ENCODE assay signal across 13 cellular contexts in genomic region chr1:61692155-61692783, GRCh38. TPM values are rescaled to one million over a fixed set of nuclear protein-coding genes. Genes with fewer than 3 reads are reported as not detected.
A peak's percentile ranks its signal among the peaks of the same experiment; 100 is the strongest.
DNase-seq lines count a peak whose midpoint lies in the region; ATAC-seq and TF ChIP-seq lines count a peak whose summit lies in the region.
"Had no signal": no experiment of that assay in that cellular context is flagged by ENCODE, and none has a peak within 500 bp of the region (broad histone marks: within the 10 kb centered on the region; RNA-seq: fewer than 3 reads in every experiment).

No MANE protein-coding gene starts in this region.

- H3K27ac ChIP-seq in colonic mucosa (peak overlapping the region; percentile 41), mesenchymal stem cell (ENCODE audit: low read length, poor library complexity, severe bottlenecking) (no peak overlapping the region)

- H3K79me1 ChIP-seq in mesenchymal stem cell (replicated peaks; ENCODE audit: low read length, poor library complexity, severe bottlenecking), result peaks cover 5% of the 10 kb centered on the region

- H3K14ac ChIP-seq in mesenchymal stem cell (ENCODE audit: low read length in 2 of 2), result no peak overlapping the region

- H3K9me3 Mint-ChIP-seq in activated CD4-positive, alpha-beta T cell treated with anti-CD3 and anti-CD28 coated beads for 36 hours (ENCODE audit: low read depth), result no peaks in the 10 kb centered on the region
- H3K9me3 Mint-ChIP-seq: activated T-helper 2 cell treated with anti-CD3 and anti-CD28 coated beads, Interferon-gamma antibody, Interleukin-2, Interleukin-4, amounts not matched to agents 10 μg/mL and 5 μg/mL and 100 μg/mL, durations not matched to agents 14 hours and 24 hours and 36 hours; natural killer cell had no signal

- no peak overlapping the region for H2BK12ac ChIP-seq in mesenchymal stem cell (ENCODE audit: low read length in 2 of 2)

- H3K4me3 Mint-ChIP-seq in activated CD4-positive, alpha-beta T cell treated with anti-CD3 and anti-CD28 coated beads for 36 hours, result no peak overlapping the region
- H3K4me3 Mint-ChIP-seq: natural killer cell had no signal

- H2AFZ ChIP-seq in mesenchymal stem cell (ENCODE audit: low read depth, low read length), result no peak overlapping the region

- no peak overlapping the region for H3K4me2 ChIP-seq in mesenchymal stem cell (ENCODE audit: low read length, poor library complexity, severe bottlenecking)

- in situ Hi-C loops in Caki2 (cut with HindIII; ENCODE audit: low pct_unique_long_range_greater_than_20kb, low sequenced_read_pairs), result no loop called here

- no peaks in the 10 kb centered on the region for H3K27me3 Mint-ChIP-seq in activated CD4-positive, alpha-beta T cell treated with anti-CD3 and anti-CD28 coated beads for 36 hours

- H3K4me1 ChIP-seq in colonic mucosa (no peaks in the 10 kb centered on the region), mesenchymal stem cell (ENCODE audit: control insufficient read depth, insufficient read depth, low read depth, low read length) (no peaks in the 10 kb centered on the region)

- no peak overlapping the region for H2BK120ac ChIP-seq in mesenchymal stem cell (ENCODE audit: low read depth, low read length)

- H3K23ac ChIP-seq in mesenchymal stem cell (ENCODE audit: low read length in 2 of 2), result no peak overlapping the region

- H3K4me3 ChIP-seq in colonic mucosa, result no peak overlapping the region
- no peak overlapping the region for H3K4me3 ChIP-seq in mesenchymal stem cell (ENCODE audit: insufficient read depth in 1 of 2, low read depth in 1 of 2, low read length in 2 of 2)

- POLR2A ChIA-PET in activated CD4-positive, alpha-beta T cell treated with anti-CD3 and anti-CD28 coated beads for 36 hours (lab: Charles Lee), result no interaction called here

- no peaks in the 10 kb centered on the region for H3K36me3 ChIP-seq in colonic mucosa
- H3K36me3 ChIP-seq in mesenchymal stem cell (ENCODE audit: control insufficient read depth in 1 of 2, insufficient read depth in 2 of 2, low read depth in 1 of 2, low read length in 2 of 2), result peaks cover 0 to 12% of the 10 kb centered on the region in 2 experiments

- peak; percentile 60 for DNase-seq in Caki2 (ENCODE audit: low read depth)
- DNase-seq in NCI-H460 (ENCODE audit: extremely low read depth, low read depth), result peak; percentile 29
- DNase-seq in colonic mucosa, result peak; percentile 39
- DNase-seq in mesenchymal stem cell, result peak; percentile 54
- DNase-seq in pons (ENCODE audit: low spot score), result no peak
- DNase-seq in activated CD4-positive, alpha-beta T cell treated with anti-CD3 and anti-CD28 coated beads for 36 hours, result no peak
- no peak for DNase-seq in SIG-M5 treated with dmso at 0.1 percent for 504 hours (lab: John Stamatoyannopoulos, UW; ENCODE audit: unreplicated experiment)
- DNase-seq in Ammon's horn (ENCODE audit: low spot score), result no peak
- DNase-seq: Calu3; effector CD4-positive, alpha-beta T cell; natural killer cell; NCI-H2107 had no signal

- CTCF ChIA-PET in activated CD4-positive, alpha-beta T cell treated with anti-CD3 and anti-CD28 coated beads for 36 hours (lab: Charles Lee), result no interaction called here

- no peak overlapping the region for H3K18ac ChIP-seq in mesenchymal stem cell (ENCODE audit: low read depth in 1 of 2, low read length in 2 of 2)

- H3K9ac ChIP-seq in colonic mucosa (ENCODE audit: low read depth in 2 of 2, low read length in 2 of 2), result no peak overlapping the region
- no peak overlapping the region for H3K9ac ChIP-seq in mesenchymal stem cell (ENCODE audit: low read length)

- H2AK5ac ChIP-seq in mesenchymal stem cell (ENCODE audit: low read length, severe bottlenecking), result no peak overlapping the region

- no peak overlapping the region for H4K91ac ChIP-seq in mesenchymal stem cell (ENCODE audit: low read length)

- H3K9me3 ChIP-seq in colonic mucosa (no peaks in the 10 kb centered on the region), mesenchymal stem cell (ENCODE audit: control insufficient read depth, low read length) (no peaks in the 10 kb centered on the region)

- peaks cover 3% of the 10 kb centered on the region for H3K4me1 Mint-ChIP-seq in activated CD4-positive, alpha-beta T cell treated with anti-CD3 and anti-CD28 coated beads for 36 hours
- H3K4me1 Mint-ChIP-seq: natural killer cell had no signal

- peaks cover 16% of the 10 kb centered on the region for H3K36me3 Mint-ChIP-seq in activated CD4-positive, alpha-beta T cell treated with anti-CD3 and anti-CD28 coated beads for 36 hours (ENCODE audit: low read depth)

- H2BK5ac ChIP-seq in mesenchymal stem cell (ENCODE audit: low read depth, low read length, poor library complexity, severe bottlenecking), result no peak overlapping the region

- no peak overlapping the region for H2BK15ac ChIP-seq in mesenchymal stem cell (ENCODE audit: low read depth, poor library complexity, severe bottlenecking)

- no peak overlapping the region for H4K8ac ChIP-seq in mesenchymal stem cell (ENCODE audit: low read length)

- TF ChIP-seq CTCF in colonic mucosa (IDR thresholded peaks at IDR 0.05), result no peak

- H3K4ac ChIP-seq in mesenchymal stem cell (ENCODE audit: low read depth in 1 of 2, low read length in 2 of 2), result no peak overlapping the region

- intact Hi-C loops in colonic mucosa (cut with DNase I), result no loop called here
- intact Hi-C loops in activated CD4-positive, alpha-beta T cell treated with anti-CD3 and anti-CD28 coated beads for 36 hours (cut with DNase I, micrococcal nuclease), result no loop called here

- no peak for ATAC-seq in activated CD4-positive, alpha-beta T cell treated with anti-CD3 and anti-CD28 coated beads for 36 hours
- ATAC-seq: natural killer cell had no signal

- no peak overlapping the region for H3K27ac Mint-ChIP-seq in activated CD4-positive, alpha-beta T cell treated with anti-CD3 and anti-CD28 coated beads for 36 hours
- H3K27ac Mint-ChIP-seq: activated T-helper 2 cell treated with anti-CD3 and anti-CD28 coated beads, Interferon-gamma antibody, Interleukin-2, Interleukin-4, amounts not matched to agents 10 μg/mL and 5 μg/mL and 100 μg/mL, durations not matched to agents 14 hours and 24 hours and 36 hours; natural killer cell had no signal

- H3K27me3 ChIP-seq in colonic mucosa (no peaks in the 10 kb centered on the region), mesenchymal stem cell (ENCODE audit: control insufficient read depth in 1 of 2, insufficient read depth in 1 of 2, low read length in 2 of 2) (no peaks in the 10 kb centered on the region)

- WGBS in mesenchymal stem cell, result no CpG with 5 or more reads among the region's 3 CpGs

RNA-seq across cellular contexts. Expression of gene TM2D1, which starts 32.7 kb away (rescaled TPM):
- 64.7 and 67.1 TPM in 2 replicates for total RNA-seq in Caki2 (2014; rRNA removed; shearing (Covaris generic); ENCODE audit: low replicate concordance)
- 71.6 and 83.7 TPM in 2 replicates for total RNA-seq in NCI-H460 (2014; rRNA removed; shearing (Covaris generic))
- 61.6 and 115 TPM in 2 replicates for polyA plus RNA-seq in NCI-H460 (2014; cell fraction: nucleus; rRNA removed)
- 10 to 100 TPM; 31.2 to 47.4 TPM for total RNA-seq in colonic mucosa
- 54.0 TPM for polyA plus RNA-seq in mesenchymal stem cell (2013, experiment 1 of 2)
- 60.0 TPM for polyA plus RNA-seq in mesenchymal stem cell (2013, experiment 2 of 2)
- total RNA-seq in activated CD4-positive, alpha-beta T cell treated with anti-CD3 and anti-CD28 coated beads for 36 hours, result 10 to 100 TPM; 20.8 to 26.4 TPM

RNA-seq across cellular contexts. Expression of gene PATJ, which starts 50.0 kb away (rescaled TPM):
- 40.0 and 55.1 TPM in 2 replicates for total RNA-seq in Caki2 (2014; rRNA removed; shearing (Covaris generic); ENCODE audit: low replicate concordance)
- 18.9 and 21.1 TPM in 2 replicates for total RNA-seq in NCI-H460 (2014; rRNA removed; shearing (Covaris generic))
- 13.1 and 18.5 TPM in 2 replicates for polyA plus RNA-seq in NCI-H460 (2014; cell fraction: nucleus; rRNA removed)
- total RNA-seq in colonic mucosa, result 10 to 100 TPM; 65.6 to 69.0 TPM
- polyA plus RNA-seq in mesenchymal stem cell (2013, experiment 1 of 2), result 0.95 TPM
- 1.1 TPM for polyA plus RNA-seq in mesenchymal stem cell (2013, experiment 2 of 2)
- total RNA-seq in activated CD4-positive, alpha-beta T cell treated with anti-CD3 and anti-CD28 coated beads for 36 hours, result 10 to 100 TPM; 12.6 to 12.8 TPM

Comparison
In these comparisons a context has a peak if more than half of its experiments do, and no peak if none do; other contexts are left out.
1. DNase-seq: peak in Caki2 (single experiment), NCI-H460 (single experiment), colonic mucosa (single experiment) and mesenchymal stem cell (single experiment); none in pons (single experiment), activated CD4-positive, alpha-beta T cell treated with anti-CD3 and anti-CD28 coated beads for 36 hours (single experiment), SIG-M5 treated with dmso at 0.1 percent for 504 hours (single experiment) and Ammon's horn (single experiment).